1 cellular context compared by ENCODE assay signal in genomic region chr5:76670508-76670907, GRCh38.
TF ChIP-seq lines count a peak whose summit lies in the region.

No MANE protein-coding gene starts in this region.

TF ChIP-seq in WTC11, 78 proteins besides CTCF, POLR2A, EP300 and RAD21 (continued from another document):
- TF ChIP-seq PREB (CRISPR knock-in tag; IDR thresholded peaks at IDR 0.05; ENCODE audit: borderline replicate concordance) (no peak), STAT6 (CRISPR knock-in tag; conservative IDR thresholded peaks at IDR 0.05; ENCODE audit: low read depth) (no peak), NR3C1 (CRISPR knock-in tag; conservative IDR thresholded peaks at IDR 0.05; ENCODE audit: low read depth) (no peak)
